15 cellular contexts compared by ENCODE assay signal in the genomic region with DNA sequence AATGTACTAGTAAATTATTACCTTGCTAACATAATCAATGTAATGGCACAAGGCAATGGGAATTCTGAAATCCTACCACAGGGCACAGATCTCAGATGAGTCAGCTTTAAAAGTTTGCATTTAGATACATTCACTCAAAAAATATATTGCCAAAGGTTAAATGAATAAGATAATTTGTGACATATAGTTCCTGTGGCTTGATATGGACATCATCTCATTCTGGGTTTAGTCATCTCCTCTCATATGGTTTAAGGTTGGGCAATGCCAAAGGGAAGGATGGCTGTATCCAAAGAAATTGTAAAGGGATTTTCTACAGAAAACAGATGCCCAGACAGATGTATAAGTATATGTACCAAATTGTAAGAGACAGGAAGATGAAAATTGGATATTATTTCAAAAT.
DNase-seq lines count a peak whose midpoint lies in the region; ATAC-seq, FAIRE-seq and TF ChIP-seq lines count a peak whose summit lies in the region.
"Had no signal": no experiment of that assay in that cellular context is flagged by ENCODE, and none has a peak within 500 bp of the region (broad histone marks: within the 10 kb centered on the region; RNA-seq: fewer than 3 reads in every experiment).

No MANE protein-coding gene starts in this region.

- H3K27ac ChIP-seq in PC-3 (ENCODE audit: low read length) = peak overlapping the region; percentile 56
- no peak overlapping the region for H3K27ac ChIP-seq in H9 (ENCODE audit: insufficient read length, low read depth, low read length)
- H3K27ac ChIP-seq: BLaER1 treated with 17β-estradiol and CSF1 and Interleukin-3, amounts not matched to agents 10 nM and 100 nM had no signal

- H3K4me1 ChIP-seq in PC-3 (ENCODE audit: insufficient read depth, low read length) (peaks cover 17% of the 10 kb centered on the region), H9 (ENCODE audit: insufficient read depth, low read length) (no peaks in the 10 kb centered on the region)
- H3K4me1 ChIP-seq: BLaER1 treated with 17β-estradiol and CSF1 and Interleukin-3, amounts not matched to agents 10 nM and 100 nM had no signal

- H3K79me2 ChIP-seq in PC-3 (ENCODE audit: low read length) (no peaks in the 10 kb centered on the region), H9 (ENCODE audit: insufficient read depth, low read length) (no peaks in the 10 kb centered on the region)

- no peak overlapping the region for H2BK15ac ChIP-seq in H9 (ENCODE audit: low read depth, low read length)

- H3K27me3 Mint-ChIP-seq in H9 (ENCODE audit: low read depth) = no peaks in the 10 kb centered on the region
- H3K27me3 Mint-ChIP-seq: CD4-positive, CD25-positive, alpha-beta regulatory T cell had no signal

- TF ChIP-seq CTCF in PC-3 (conservative IDR thresholded peaks at IDR 0.05; ENCODE audit: low read depth, low read length) (no peak), fibroblast of pulmonary artery (IDR thresholded peaks at IDR 0.05; ENCODE audit: low read length, missing control alignments) (no peak), H9 (conservative IDR thresholded peaks at IDR 0.05) (no peak), lower leg skin (IDR thresholded peaks at IDR 0.05) (no peak)

- no peak overlapping the region for H2BK20ac ChIP-seq in H9 (ENCODE audit: low read depth, low read length, poor library complexity, severe bottlenecking)

- no peak overlapping the region for H3T11ph ChIP-seq in H9 (ENCODE audit: low read length)

- H3K23me2 ChIP-seq in H9 (ENCODE audit: insufficient read length, low read depth, low read length, poor library complexity, severe bottlenecking) = no peaks in the 10 kb centered on the region

- H3K4me3 ChIP-seq in PC-3 (ENCODE audit: low read length) (no peak overlapping the region), fibroblast of pulmonary artery (replicated peaks; ENCODE audit: low read depth, low read length) (no peak overlapping the region), lower leg skin (ENCODE audit: low read depth, poor library complexity, severe bottlenecking) (no peak overlapping the region)
- H3K4me3 ChIP-seq: BLaER1 treated with 17β-estradiol and CSF1 and Interleukin-3, amounts not matched to agents 10 nM and 100 nM; GM23338 had no signal

- H3K4me2 ChIP-seq in PC-3 (ENCODE audit: low read length) (peak overlapping the region; percentile 21), H9 (ENCODE audit: insufficient read depth, insufficient read length, low read length) (no peak overlapping the region)
- H3K4me2 ChIP-seq: BLaER1 treated with 17β-estradiol and CSF1 and Interleukin-3, amounts not matched to agents 10 nM and 100 nM; GM23338 had no signal

- no peaks in the 10 kb centered on the region for H3K4me1 Mint-ChIP-seq in H9
- H3K4me1 Mint-ChIP-seq: CD4-positive, CD25-positive, alpha-beta regulatory T cell; GM23338 had no signal

- no peak overlapping the region for H2BK120ac ChIP-seq in H9 (ENCODE audit: low read depth, low read length, poor library complexity, severe bottlenecking)

- TF ChIP-seq POLR2A in lower leg skin (IDR thresholded peaks at IDR 0.05) = no peak

- H2AK5ac ChIP-seq in H9 (ENCODE audit: insufficient read length, low read length) = no peak overlapping the region

- BruUV-seq in PC-3 (replicated peaks; lab: Mats Ljungman, UMichigan) = no TSS peak

- H4K8ac ChIP-seq in H9 (replicated peaks; ENCODE audit: insufficient read length, low read depth, low read length) = no peak overlapping the region

- peaks cover 4 to 12% (median 7%) of the 10 kb centered on the region in 3 experiments; a peak in 6 of 7 replicates for H3K36me3 Mint-ChIP-seq in H9 (ENCODE audit: insufficient read depth in 1 of 3, low read depth in 3 of 3)
- H3K36me3 Mint-ChIP-seq: CD4-positive, CD25-positive, alpha-beta regulatory T cell had no signal

- no peak overlapping the region for H3K14ac ChIP-seq in H9 (ENCODE audit: insufficient read depth, low read length)

- H3K27me3 ChIP-seq in PC-3 (ENCODE audit: low read length) (no peaks in the 10 kb centered on the region), H9 (ENCODE audit: insufficient read depth, low read length) (no peaks in the 10 kb centered on the region)
- H3K27me3 ChIP-seq: BLaER1 treated with 17β-estradiol and CSF1 and Interleukin-3, amounts not matched to agents 10 nM and 100 nM had no signal

- no peak overlapping the region for H3K56ac ChIP-seq in H9 (ENCODE audit: insufficient read length, low read depth, low read length)

- no peak for FAIRE-seq in GM19239 (lab: Jason Lieb, UNC)
- FAIRE-seq: HepG2, HTR-8/SVneo had no signal

- ATAC-seq in PC-3 = peak; percentile 94
- ATAC-seq: GM23338, HepG2 had no signal

- no peak overlapping the region for H2BK5ac ChIP-seq in H9 (ENCODE audit: insufficient read length, low read length)

- no peaks in the 10 kb centered on the region for H3K36me3 ChIP-seq in PC-3 (ENCODE audit: low read depth, low read length)
- H3K36me3 ChIP-seq: BLaER1 treated with 17β-estradiol and CSF1 and Interleukin-3, amounts not matched to agents 10 nM and 100 nM had no signal

- no peak overlapping the region for H3K18ac ChIP-seq in H9 (ENCODE audit: insufficient read length, low read depth, low read length)

- DNase-seq in HS-5 (ENCODE audit: low read depth) (peak; percentile 59), PC-3 (peak; percentile 65), fibroblast of pulmonary artery (ENCODE audit: low read depth) (peak; percentile 6), renal cortical epithelial cell (ENCODE audit: low read depth) (peak; percentile 0), H9 (no peak), GM19239 (ENCODE audit: insufficient read length, low spot score) (no peak), lower leg skin (ENCODE audit: low spot score in 2 of 2) (no peak)
- DNase-seq: ACHN; CD4-positive, CD25-positive, alpha-beta regulatory T cell; DMS53; H7 had no signal

- POLR2A ChIA-PET in PC-3 (lab: Charles Lee; ENCODE audit: unreplicated experiment) = no interaction called here

- intact Hi-C loops in PC-3 (cut with micrococcal nuclease) (no loop called here), lower leg skin (cut with DNase I; ENCODE audit: low total_unique reads) (no loop called here)

- CTCF ChIA-PET in PC-3 (lab: Charles Lee) = no interaction called here

- no peak overlapping the region for H3K23ac ChIP-seq in H9 (ENCODE audit: insufficient read length, low read depth, low read length)

- no peaks in the 10 kb centered on the region for H3K9me2 ChIP-seq in PC-3 (replicated peaks; ENCODE audit: low read length)

- no peak overlapping the region for H3K27ac Mint-ChIP-seq in H9
- H3K27ac Mint-ChIP-seq: CD4-positive, CD25-positive, alpha-beta regulatory T cell; GM23338 had no signal

- no peaks in the 10 kb centered on the region for H3K79me1 ChIP-seq in H9 (ENCODE audit: insufficient read depth, low read depth, low read length, poor library complexity, severe bottlenecking)

- no peak overlapping the region for H3K4me3 Mint-ChIP-seq in H9
- H3K4me3 Mint-ChIP-seq: CD4-positive, CD25-positive, alpha-beta regulatory T cell; GM23338 had no signal

- H2AFZ ChIP-seq in PC-3 (ENCODE audit: low read length) = no peak overlapping the region
- no peak overlapping the region for H2AFZ ChIP-seq in H9 (ENCODE audit: low read length)
- H2AFZ ChIP-seq: GM23338 had no signal

- H3K9ac ChIP-seq in PC-3 (ENCODE audit: low read length) (no peak overlapping the region), H9 (ENCODE audit: extremely low read depth, insufficient read length, low read length) (no peak overlapping the region)
- H3K9ac ChIP-seq: BLaER1 treated with 17β-estradiol and CSF1 and Interleukin-3, amounts not matched to agents 10 nM and 100 nM had no signal

- peaks cover 6 to 7% of the 10 kb centered on the region in 2 experiments; a peak in 4 of 5 replicates for H3K9me3 Mint-ChIP-seq in H9

- H3F3A ChIP-seq in PC-3 (ENCODE audit: low read length, unreplicated experiment) = no peaks in the 10 kb centered on the region

- no peak overlapping the region for H3K4ac ChIP-seq in H9 (ENCODE audit: low read depth, low read length)

- no peaks in the 10 kb centered on the region for H3K9me3 ChIP-seq in PC-3 (ENCODE audit: low read length)
- no peaks in the 10 kb centered on the region for H3K9me3 ChIP-seq in H9 (ENCODE audit: control insufficient read depth, low read depth, low read length)
- H3K9me3 ChIP-seq: BLaER1 treated with 17β-estradiol and CSF1 and Interleukin-3, amounts not matched to agents 10 nM and 100 nM had no signal

- H4K91ac ChIP-seq in H9 (ENCODE audit: insufficient read length, low read depth, low read length) = no peak overlapping the region

- no peak overlapping the region for H2BK12ac ChIP-seq in H9 (ENCODE audit: insufficient read length, low read depth, low read length)

- H4K20me1 ChIP-seq in PC-3 (ENCODE audit: low read length) = no peaks in the 10 kb centered on the region
- H4K20me1 ChIP-seq in H9 (ENCODE audit: control insufficient read depth, insufficient read depth, insufficient read length) = no peaks in the 10 kb centered on the region
- H4K20me1 ChIP-seq: BLaER1 treated with 17β-estradiol and CSF1 and Interleukin-3, amounts not matched to agents 10 nM and 100 nM had no signal

- no peak overlapping the region for H4K5ac ChIP-seq in H9 (ENCODE audit: insufficient read length, low read depth, low read length)

Comparison
In these comparisons a context has a peak if more than half of its experiments do, and no peak if none do; other contexts are left out.
1. DNase-seq: peak in HS-5 (single experiment), PC-3 (single experiment), fibroblast of pulmonary artery (single experiment) and renal cortical epithelial cell (single experiment); none in H9 (single experiment), GM19239 (single experiment) and lower leg skin (0 of 2).